Comparison of ENCODE assay signal across 17 cellular contexts in genomic region chr10:75030371-75030770, GRCh38.
DNase-seq lines count a peak whose midpoint lies in the region; ATAC-seq and TF ChIP-seq lines count a peak whose summit lies in the region.
"Had no signal": no experiment of that assay in that cellular context is flagged by ENCODE, and none has a peak within 500 bp of the region (broad histone marks: within the 10 kb centered on the region; RNA-seq: fewer than 3 reads in every experiment).

No MANE protein-coding gene starts in this region.

- no peak overlapping the region for H2AK5ac ChIP-seq in mesenchymal stem cell (ENCODE audit: low read length, severe bottlenecking)

- H2BK15ac ChIP-seq in mesenchymal stem cell (ENCODE audit: low read depth, poor library complexity, severe bottlenecking), result no peak overlapping the region

- no peaks in the 10 kb centered on the region for H3K27me3 Mint-ChIP-seq in activated naive CD8-positive, alpha-beta T cell treated with anti-CD3 and anti-CD28 coated beads for 36 hours
- H3K27me3 Mint-ChIP-seq in activated naive CD8-positive, alpha-beta T cell treated with anti-CD3 and anti-CD28 coated beads, Interleukin-2, amount 50 U/mL, for 24 hours, result no peaks in the 10 kb centered on the region
- H3K27me3 Mint-ChIP-seq in endothelial cell (ENCODE audit: unreplicated experiment), result peaks cover 3% of the 10 kb centered on the region
- H3K27me3 Mint-ChIP-seq in progenitor cell of endocrine pancreas, result no peaks in the 10 kb centered on the region
- H3K27me3 Mint-ChIP-seq: B cell; CD4-positive, alpha-beta T cell had no signal

- H3K9ac ChIP-seq in mesenchymal stem cell (ENCODE audit: low read length), result no peak overlapping the region

- DNase-seq in activated naive CD8-positive, alpha-beta T cell treated with anti-CD3 and anti-CD28 coated beads for 36 hours, result no peak
- DNase-seq in activated naive CD8-positive, alpha-beta T cell treated with anti-CD3 and anti-CD28 coated beads, Interleukin-2, amount 50 U/mL, for 24 hours, result no peak
- DNase-seq in endothelial cell (ENCODE audit: low spot score), result no peak
- DNase-seq in mesenchymal stem cell, result no peak
- DNase-seq in progenitor cell of endocrine pancreas (ENCODE audit: low spot score, unreplicated experiment), result no peak
- no peak for DNase-seq in NOMO-1 treated with dmso at 0.1 percent for 144 hours (lab: John Stamatoyannopoulos, UW; ENCODE audit: unreplicated experiment)
- DNase-seq in MV-4-11 (lab: John Stamatoyannopoulos, UW), result no peak
- DNase-seq: C1 segment of cervical spinal cord; CD4-positive, alpha-beta T cell; DMS153; DND-41; GDM1; GOT3; H9 had no signal

- no peak overlapping the region for H3K4me3 Mint-ChIP-seq in activated naive CD8-positive, alpha-beta T cell treated with anti-CD3 and anti-CD28 coated beads for 36 hours
- H3K4me3 Mint-ChIP-seq in activated naive CD8-positive, alpha-beta T cell treated with anti-CD3 and anti-CD28 coated beads, Interleukin-2, amount 50 U/mL, for 24 hours, result no peak overlapping the region
- H3K4me3 Mint-ChIP-seq in endothelial cell (ENCODE audit: unreplicated experiment) (peak overlapping the region; percentile 30), progenitor cell of endocrine pancreas (ENCODE audit: low read depth) (no peak overlapping the region)
- H3K4me3 Mint-ChIP-seq: B cell; CD4-positive, alpha-beta T cell; H9 had no signal

- H2BK12ac ChIP-seq in mesenchymal stem cell (ENCODE audit: low read length in 2 of 2), result no peak overlapping the region

- H2AFZ ChIP-seq in mesenchymal stem cell (ENCODE audit: low read depth, low read length), result no peak overlapping the region

- TF ChIP-seq CTCF in endothelial cell (IDR thresholded peaks at IDR 0.05; ENCODE audit: unreplicated experiment) (no peak), progenitor cell of endocrine pancreas (IDR thresholded peaks at IDR 0.05; ENCODE audit: unreplicated experiment) (no peak)

- H3K4me1 ChIP-seq in mesenchymal stem cell (ENCODE audit: control insufficient read depth, insufficient read depth, low read depth, low read length), result no peaks in the 10 kb centered on the region

- H2BK120ac ChIP-seq in mesenchymal stem cell (ENCODE audit: low read depth, low read length), result no peak overlapping the region

- H3K4me3 ChIP-seq in mesenchymal stem cell (ENCODE audit: insufficient read depth in 1 of 2, low read depth in 1 of 2, low read length in 2 of 2), result no peak overlapping the region

- no peaks in the 10 kb centered on the region for H3K27me3 ChIP-seq in mesenchymal stem cell (ENCODE audit: control insufficient read depth in 1 of 2, insufficient read depth in 1 of 2, low read length in 2 of 2)

- no peaks in the 10 kb centered on the region for H3K79me1 ChIP-seq in mesenchymal stem cell (replicated peaks; ENCODE audit: low read length, poor library complexity, severe bottlenecking)

- no peak overlapping the region for H3K23ac ChIP-seq in mesenchymal stem cell (ENCODE audit: low read length in 2 of 2)

- H3K4me2 ChIP-seq in mesenchymal stem cell (ENCODE audit: low read length, poor library complexity, severe bottlenecking), result no peak overlapping the region

- H3K27ac ChIP-seq in mesenchymal stem cell (ENCODE audit: low read length, poor library complexity, severe bottlenecking), result no peak overlapping the region

- peak overlapping the region; percentile 8 for H3K27ac Mint-ChIP-seq in activated naive CD8-positive, alpha-beta T cell treated with anti-CD3 and anti-CD28 coated beads for 36 hours
- H3K27ac Mint-ChIP-seq in activated naive CD8-positive, alpha-beta T cell treated with anti-CD3 and anti-CD28 coated beads, Interleukin-2, amount 50 U/mL, for 24 hours, result no peak overlapping the region
- no peak overlapping the region for H3K27ac Mint-ChIP-seq in endothelial cell (ENCODE audit: unreplicated experiment)
- peak overlapping the region; percentile 82 for H3K27ac Mint-ChIP-seq in progenitor cell of endocrine pancreas
- H3K27ac Mint-ChIP-seq: B cell; CD4-positive, alpha-beta T cell; H9 had no signal

- no peak overlapping the region for H4K8ac ChIP-seq in mesenchymal stem cell (ENCODE audit: low read length)

- no peak overlapping the region for H2BK5ac ChIP-seq in mesenchymal stem cell (ENCODE audit: low read depth, low read length, poor library complexity, severe bottlenecking)

- H3K36me3 ChIP-seq in mesenchymal stem cell (ENCODE audit: control insufficient read depth in 1 of 2, insufficient read depth in 2 of 2, low read depth in 1 of 2, low read length in 2 of 2), result peaks cover 21 to 56% of the 10 kb centered on the region in 2 experiments

- no peaks in the 10 kb centered on the region for H3K9me3 ChIP-seq in mesenchymal stem cell (ENCODE audit: control insufficient read depth, low read length)

- peak overlapping the region; percentile 54 for H4K91ac ChIP-seq in mesenchymal stem cell (ENCODE audit: low read length)

- H3K9me3 Mint-ChIP-seq in activated naive CD8-positive, alpha-beta T cell treated with anti-CD3 and anti-CD28 coated beads for 36 hours, result peaks cover 4% of the 10 kb centered on the region
- H3K9me3 Mint-ChIP-seq in activated naive CD8-positive, alpha-beta T cell treated with anti-CD3 and anti-CD28 coated beads, Interleukin-2, amount 50 U/mL, for 24 hours, result no peaks in the 10 kb centered on the region
- no peaks in the 10 kb centered on the region for H3K9me3 Mint-ChIP-seq in endothelial cell (ENCODE audit: unreplicated experiment)
- H3K9me3 Mint-ChIP-seq in progenitor cell of endocrine pancreas (ENCODE audit: low read depth), result no peaks in the 10 kb centered on the region
- H3K9me3 Mint-ChIP-seq: CD4-positive, alpha-beta T cell; H9 had no signal

- H3K4me1 Mint-ChIP-seq in activated naive CD8-positive, alpha-beta T cell treated with anti-CD3 and anti-CD28 coated beads for 36 hours, result peaks cover 24% of the 10 kb centered on the region
- peaks cover 27% of the 10 kb centered on the region for H3K4me1 Mint-ChIP-seq in activated naive CD8-positive, alpha-beta T cell treated with anti-CD3 and anti-CD28 coated beads, Interleukin-2, amount 50 U/mL, for 24 hours
- H3K4me1 Mint-ChIP-seq in endothelial cell (ENCODE audit: unreplicated experiment), result peaks cover 18% of the 10 kb centered on the region
- peaks cover 22% of the 10 kb centered on the region for H3K4me1 Mint-ChIP-seq in progenitor cell of endocrine pancreas (ENCODE audit: low read depth)
- H3K4me1 Mint-ChIP-seq: B cell had no signal

- H3K18ac ChIP-seq in mesenchymal stem cell (ENCODE audit: low read depth in 1 of 2, low read length in 2 of 2), result no peak overlapping the region

- peaks cover 24% of the 10 kb centered on the region for H3K36me3 Mint-ChIP-seq in activated naive CD8-positive, alpha-beta T cell treated with anti-CD3 and anti-CD28 coated beads for 36 hours
- peaks cover 21% of the 10 kb centered on the region for H3K36me3 Mint-ChIP-seq in activated naive CD8-positive, alpha-beta T cell treated with anti-CD3 and anti-CD28 coated beads, Interleukin-2, amount 50 U/mL, for 24 hours (ENCODE audit: low read depth)
- H3K36me3 Mint-ChIP-seq in endothelial cell (ENCODE audit: low read depth, unreplicated experiment) (peaks cover 23% of the 10 kb centered on the region), progenitor cell of endocrine pancreas (ENCODE audit: insufficient read depth) (peaks cover 39% of the 10 kb centered on the region)

- H3K14ac ChIP-seq in mesenchymal stem cell (ENCODE audit: low read length in 2 of 2), result no peak overlapping the region

- no peak overlapping the region for H3K4ac ChIP-seq in mesenchymal stem cell (ENCODE audit: low read depth in 1 of 2, low read length in 2 of 2)

- no peak for ATAC-seq in activated naive CD8-positive, alpha-beta T cell treated with anti-CD3 and anti-CD28 coated beads, Interleukin-2, amount 50 U/mL, for 24 hours
- ATAC-seq in GM21723 (IDR thresholded peaks at IDR 0.05; ENCODE audit: unreplicated experiment), result no peak
- ATAC-seq: HepG2 had no signal

- 98% methylated on average over 10 of the region's 10 CpGs for WGBS in mesenchymal stem cell

Comparison
In these comparisons a context has a peak if more than half of its experiments do, and no peak if none do; other contexts are left out.
1. H3K27ac Mint-ChIP-seq: peak in activated naive CD8-positive, alpha-beta T cell treated with anti-CD3 and anti-CD28 coated beads for 36 hours (single experiment) and progenitor cell of endocrine pancreas (single experiment); none in activated naive CD8-positive, alpha-beta T cell treated with anti-CD3 and anti-CD28 coated beads, Interleukin-2, amount 50 U/mL, for 24 hours (single experiment) and endothelial cell (single experiment).